ENCODE assay signal across 14 cellular contexts in the genomic region with DNA sequence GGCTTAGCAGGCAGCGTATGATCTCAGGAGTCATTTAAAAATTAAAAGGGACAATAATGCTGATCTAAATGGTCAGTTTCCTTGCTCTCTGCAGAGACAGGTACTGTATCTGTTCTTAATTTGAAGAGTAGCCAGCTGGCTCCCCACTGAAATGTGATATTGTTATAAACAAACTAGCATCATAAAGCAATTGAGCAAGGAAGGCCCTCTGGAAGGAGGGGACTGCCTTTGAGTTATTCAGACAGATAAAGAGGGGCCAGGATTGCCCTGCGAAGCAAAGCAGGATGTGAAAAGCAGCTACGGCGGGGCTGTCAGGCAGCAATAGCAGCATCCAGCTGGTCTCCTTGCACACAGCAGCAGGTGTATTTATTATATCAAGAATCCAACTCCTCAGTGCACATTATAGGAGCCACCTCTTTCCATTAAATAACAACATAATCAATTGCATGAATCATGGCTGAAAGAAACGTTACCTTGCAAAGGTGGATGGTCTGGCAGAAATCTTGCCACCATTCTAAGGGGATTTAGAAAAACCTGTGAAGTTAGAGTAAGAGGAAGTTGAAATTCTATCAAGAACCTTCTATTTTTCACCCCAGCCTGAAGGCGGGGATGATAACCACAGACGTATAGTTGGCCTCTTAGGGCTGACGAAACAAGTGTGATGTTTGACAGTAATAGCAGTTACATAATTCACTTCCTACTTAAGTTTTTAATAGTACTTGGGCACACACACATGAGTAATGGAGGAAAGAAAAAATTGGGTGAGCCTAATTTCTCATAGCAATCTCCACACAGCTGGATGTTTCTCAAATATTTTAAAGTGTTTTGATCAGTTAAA.
DNase-seq lines count a peak whose midpoint lies in the region; ATAC-seq lines count a peak whose summit lies in the region.
"Had no signal": no experiment of that assay in that cellular context is flagged by ENCODE, and none has a peak within 500 bp of the region (broad histone marks: within the 10 kb centered on the region; RNA-seq: fewer than 3 reads in every experiment).

No MANE protein-coding gene starts in this region.

- no peaks in the 10 kb centered on the region for H3K36me3 ChIP-seq in BLaER1
- H3K36me3 ChIP-seq: right lobe of liver had no signal

- no peaks in the 10 kb centered on the region for H4K20me1 ChIP-seq in BLaER1

- no peaks in the 10 kb centered on the region for H3K27me3 ChIP-seq in BLaER1
- H3K27me3 ChIP-seq: right lobe of liver had no signal

- peaks cover under 1% of the 10 kb centered on the region; the same call in 1 of the 2 replicates for H3K9me3 ChIP-seq in BLaER1
- H3K9me3 ChIP-seq: right lobe of liver had no signal

- peak; percentile 49 for ATAC-seq in HG02798 (IDR thresholded peaks at IDR 0.05; ENCODE audit: poor library complexity, unreplicated experiment)
- no peak for ATAC-seq in HG03460 (IDR thresholded peaks at IDR 0.05; ENCODE audit: unreplicated experiment)
- ATAC-seq: right lobe of liver had no signal

- DNase-seq in NCI-H345 treated with DMSO at 0.1 percent for 48 hours (lab: John Stamatoyannopoulos, UW; ENCODE audit: unreplicated experiment) (peak; percentile 33), globus pallidus (ENCODE audit: low spot score) (peak; percentile 9), germinal center (ENCODE audit: low spot score) (no peak), hepatic stellate cell (ENCODE audit: low spot score) (no peak)
- no peak for DNase-seq in activated effector memory CD4-positive, alpha-beta T cell treated with anti-CD3 and anti-CD28 coated beads, Interleukin-2, amount 50 U/mL, for 16 hours
- DNase-seq: C1 segment of cervical spinal cord, GDM1, NCI-H2227 treated with DMSO at 0.1 percent for 48 hours, right lobe of liver, SHP77 had no signal

- no peak overlapping the region for H3K27ac ChIP-seq in BLaER1
- H3K27ac ChIP-seq: right lobe of liver, VCaP had no signal

- no peak overlapping the region for H3K9ac ChIP-seq in BLaER1

- H3K4me1 ChIP-seq in BLaER1, result peaks cover 34% of the 10 kb centered on the region
- H3K4me1 ChIP-seq: right lobe of liver had no signal

- H3K4me2 ChIP-seq in BLaER1, result peak overlapping the region; percentile 45

- H3K4me3 ChIP-seq in BLaER1, result no peak overlapping the region
- H3K4me3 ChIP-seq: right lobe of liver had no signal

Comparison
In these comparisons a context has a peak if more than half of its experiments do, and no peak if none do; other contexts are left out.
1. DNase-seq: peak in NCI-H345 treated with DMSO at 0.1 percent for 48 hours (single experiment) and globus pallidus (single experiment); none in germinal center (single experiment), hepatic stellate cell (single experiment) and activated effector memory CD4-positive, alpha-beta T cell treated with anti-CD3 and anti-CD28 coated beads, Interleukin-2, amount 50 U/mL, for 16 hours (single experiment).